In the genomic region with DNA sequence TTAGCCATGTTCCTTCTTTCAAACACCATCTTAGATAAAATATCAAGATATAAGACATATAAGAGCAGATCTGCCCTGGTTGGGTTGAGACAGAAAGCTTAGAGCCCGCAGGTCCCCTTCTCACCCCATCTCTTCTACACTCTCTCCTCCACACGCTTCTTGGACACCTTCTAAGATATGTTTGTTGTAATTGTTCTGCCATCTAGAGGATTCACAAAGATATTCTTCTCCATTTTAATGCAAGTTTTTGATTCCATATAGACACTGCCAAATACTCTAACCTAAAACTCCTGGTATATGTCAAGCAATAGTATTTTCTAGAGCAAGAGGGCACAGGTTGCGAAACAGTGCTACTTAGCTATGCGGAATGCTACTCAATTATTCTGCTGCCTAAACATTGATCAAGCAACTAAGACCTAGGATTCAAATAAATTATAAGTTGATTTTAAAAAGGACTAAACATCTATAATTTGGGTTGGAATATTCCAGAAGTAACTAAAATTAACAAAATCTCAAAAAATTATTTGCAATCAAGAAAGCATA, we compare ENCODE assay signal across 20 cellular contexts. TPM values are rescaled to one million over a fixed set of nuclear protein-coding genes. Genes with fewer than 3 reads are reported as not detected.
DNase-seq lines count a peak whose midpoint lies in the region; ATAC-seq, FAIRE-seq and TF ChIP-seq lines count a peak whose summit lies in the region.
"Had no signal": no experiment of that assay in that cellular context is flagged by ENCODE, and none has a peak within 500 bp of the region (broad histone marks: within the 10 kb centered on the region; RNA-seq: fewer than 3 reads in every experiment).

No MANE protein-coding gene starts in this region.

- TF ChIP-seq CTCF in HepG2 (CRISPR knock-in tag; IDR thresholded peaks at IDR 0.05) (no peak), right lobe of liver (IDR thresholded peaks at IDR 0.05) (no peak)

- in situ Hi-C loops in HepG2 (cut with HindIII; ENCODE audit: extremely low pct_ligation_motif_present, low pct_unique_long_range_greater_than_20kb): loop anchor here (25.0 kb wide), 1 partner anchor 738 kb away; no protein-coding TSS in a partner anchor

- no peaks in the 10 kb centered on the region for H3K9me3 ChIP-seq in HepG2 (ENCODE audit: low read length)
- H3K9me3 ChIP-seq in right lobe of liver: no peaks in the 10 kb centered on the region
- H3K9me3 ChIP-seq: breast epithelium, left ventricle myocardium inferior had no signal

- no peaks in the 10 kb centered on the region for H3K4me1 Mint-ChIP-seq in activated T-helper 17 cell treated with anti-CD3 and anti-CD28 coated beads, Interleukin-2, amount 50 U/mL, for 72 hours
- H3K4me1 Mint-ChIP-seq: activated naive CD4-positive, alpha-beta T cell treated with anti-CD3 and anti-CD28 coated beads, Interleukin-2, amount 10 ng/mL, durations not matched to agents 7 days and 5 days; stimulated activated naive B cell treated with anti-CD40 and anti-IgM and Interleukin-4, amounts not matched to agents 10 μg/mL and 1 μg/mL and 100 μg/mL, for 72 hours had no signal

- no peaks in the 10 kb centered on the region for H3K4me1 ChIP-seq in HepG2 (ENCODE audit: insufficient read depth, low read length)
- H3K4me1 ChIP-seq in right lobe of liver: no peaks in the 10 kb centered on the region
- H3K4me1 ChIP-seq: breast epithelium, left ventricle myocardium inferior had no signal

- no peaks in the 10 kb centered on the region for H3K27me3 Mint-ChIP-seq in activated T-helper 17 cell treated with anti-CD3 and anti-CD28 coated beads, Interleukin-2, amount 50 U/mL, for 72 hours
- H3K27me3 Mint-ChIP-seq: activated naive CD4-positive, alpha-beta T cell treated with anti-CD3 and anti-CD28 coated beads, Interleukin-2, amount 10 ng/mL, durations not matched to agents 7 days and 5 days; stimulated activated naive B cell treated with anti-CD40 and anti-IgM and Interleukin-4, amounts not matched to agents 10 μg/mL and 1 μg/mL and 100 μg/mL, for 72 hours; T-helper 17 cell had no signal

- 100% methylated on average over 4 of the region's 4 CpGs for WGBS in HepG2 (ENCODE audit: low lambda C conversion rate)
- 79% methylated on average over 4 of the region's 4 CpGs for WGBS in right lobe of liver (ENCODE audit: insufficient coverage, low coverage, low lambda C conversion rate, missing lambda C conversion rate)

- H3K36me3 Mint-ChIP-seq in activated T-helper 17 cell treated with anti-CD3 and anti-CD28 coated beads, Interleukin-2, amount 50 U/mL, for 72 hours (ENCODE audit: low read depth): no peaks in the 10 kb centered on the region
- H3K36me3 Mint-ChIP-seq: activated naive CD4-positive, alpha-beta T cell treated with anti-CD3 and anti-CD28 coated beads, Interleukin-2, amount 10 ng/mL, durations not matched to agents 7 days and 5 days; stimulated activated naive B cell treated with anti-CD40 and anti-IgM and Interleukin-4, amounts not matched to agents 10 μg/mL and 1 μg/mL and 100 μg/mL, for 72 hours had no signal

- ATAC-seq in HepG2 (no peak), right lobe of liver (no peak), SK-N-SH treated with all-trans-retinoic acid at 6 μM for 48 hours (peak; percentile 54), HG02588 (IDR thresholded peaks at IDR 0.05; ENCODE audit: unreplicated experiment) (no peak)
- ATAC-seq in activated T-helper 17 cell treated with anti-CD3 and anti-CD28 coated beads, Interleukin-2, amount 50 U/mL, for 72 hours (replicated peaks): no peak
- ATAC-seq: stimulated activated naive B cell treated with anti-CD40 and anti-IgM and Interleukin-4, amounts not matched to agents 10 μg/mL and 1 μg/mL and 100 μg/mL, for 72 hours; T-helper 17 cell had no signal

- H3K36me3 ChIP-seq in HepG2 (replicated peaks in 1 of 2; ENCODE audit: control insufficient read depth in 1 of 2, insufficient read depth in 2 of 2, low read length in 2 of 2): no peaks in the 10 kb centered on the region
- H3K36me3 ChIP-seq in right lobe of liver: no peaks in the 10 kb centered on the region
- H3K36me3 ChIP-seq: breast epithelium, left ventricle myocardium inferior had no signal

- no peaks in the 10 kb centered on the region for H3K9me3 Mint-ChIP-seq in activated T-helper 17 cell treated with anti-CD3 and anti-CD28 coated beads, Interleukin-2, amount 50 U/mL, for 72 hours
- H3K9me3 Mint-ChIP-seq: activated naive CD4-positive, alpha-beta T cell treated with anti-CD3 and anti-CD28 coated beads, Interleukin-2, amount 10 ng/mL, durations not matched to agents 7 days and 5 days; stimulated activated naive B cell treated with anti-CD40 and anti-IgM and Interleukin-4, amounts not matched to agents 10 μg/mL and 1 μg/mL and 100 μg/mL, for 72 hours had no signal

- H3K27ac Mint-ChIP-seq in activated T-helper 17 cell treated with anti-CD3 and anti-CD28 coated beads, Interleukin-2, amount 50 U/mL, for 72 hours: no peak overlapping the region
- H3K27ac Mint-ChIP-seq: activated naive CD4-positive, alpha-beta T cell treated with anti-CD3 and anti-CD28 coated beads, Interleukin-2, amount 10 ng/mL, durations not matched to agents 7 days and 5 days; stimulated activated naive B cell treated with anti-CD40 and anti-IgM and Interleukin-4, amounts not matched to agents 10 μg/mL and 1 μg/mL and 100 μg/mL, for 72 hours; T-helper 17 cell had no signal

- POLR2A ChIA-PET in HepG2 (lab: Yijun Ruan, JAX): no interaction called here

- no peak for DNase-seq in HepG2 (ENCODE audit: low spot score)
- no peak for DNase-seq in right lobe of liver
- peak; percentile 24 for DNase-seq in fibroblast of gingiva (ENCODE audit: low read depth)
- no peak for DNase-seq in islet precursor cell
- no peak for DNase-seq in LoVo (ENCODE audit: low spot score)
- DNase-seq: activated naive CD4-positive, alpha-beta T cell treated with anti-CD3 and anti-CD28 coated beads, Interleukin-2, amount 10 ng/mL, durations not matched to agents 7 days and 5 days; foreskin melanocyte; GDM1; H7; left ventricle myocardium inferior; NCI-H146; NCI-H524 treated with DMSO at 0.1 percent for 48 hours; stimulated activated naive B cell treated with anti-CD40 and anti-IgM and Interleukin-4, amounts not matched to agents 10 μg/mL and 1 μg/mL and 100 μg/mL, for 72 hours; T-helper 17 cell had no signal

- H3K4me3 Mint-ChIP-seq in activated T-helper 17 cell treated with anti-CD3 and anti-CD28 coated beads, Interleukin-2, amount 50 U/mL, for 72 hours: no peak overlapping the region
- H3K4me3 Mint-ChIP-seq: activated naive CD4-positive, alpha-beta T cell treated with anti-CD3 and anti-CD28 coated beads, Interleukin-2, amount 10 ng/mL, durations not matched to agents 7 days and 5 days; stimulated activated naive B cell treated with anti-CD40 and anti-IgM and Interleukin-4, amounts not matched to agents 10 μg/mL and 1 μg/mL and 100 μg/mL, for 72 hours; T-helper 17 cell had no signal

- no peaks in the 10 kb centered on the region for H4K20me1 ChIP-seq in HepG2 (ENCODE audit: insufficient read depth, low read length)

- CTCF ChIA-PET in HepG2 (lab: Yijun Ruan, JAX; ENCODE audit: low intra/inter-chr PET ratio, low total read pairs): no interaction called here

- H3K4me2 ChIP-seq in HepG2 (ENCODE audit: low read depth, low read length): no peak overlapping the region
- H3K4me2 ChIP-seq: smooth muscle cell had no signal

- TF ChIP-seq EP300 in HepG2 (IDR thresholded peaks at IDR 0.05; ENCODE audit: low read depth in 2 of 2, low read length in 2 of 2) (no peak), HepG2 (CRISPR knock-in tag; IDR thresholded peaks at IDR 0.05; ENCODE audit: borderline replicate concordance) (no peak)

- no peak overlapping the region for H3K9ac ChIP-seq in HepG2 (ENCODE audit: insufficient read depth, low read depth, low read length)

- TF ChIP-seq POLR2A in HepG2 (IDR thresholded peaks at IDR 0.05; ENCODE audit: insufficient read depth in 1 of 2, low read depth in 2 of 2, low read length in 2 of 2): no peak
- no peak for TF ChIP-seq POLR2A in right lobe of liver (IDR thresholded peaks at IDR 0.05)

- no peak for TF ChIP-seq RAD21 in HepG2 (CRISPR knock-in tag; IDR thresholded peaks at IDR 0.05)

- intact Hi-C loops in HepG2 (cut with micrococcal nuclease; ENCODE audit: unreplicated experiment) (no loop called here), right lobe of liver (cut with DNase I) (no loop called here)

- no peak overlapping the region for H3K4me3 ChIP-seq in HepG2 (replicated peaks in 1 of 3; ENCODE audit: insufficient read depth in 1 of 3, low read depth in 2 of 3, low read length in 3 of 3)
- no peak overlapping the region for H3K4me3 ChIP-seq in right lobe of liver
- H3K4me3 ChIP-seq: breast epithelium, left ventricle myocardium inferior, smooth muscle cell had no signal

- no TSS peak for BruUV-seq in HepG2 (replicated peaks; lab: Mats Ljungman, UMichigan)

- H3K27me3 ChIP-seq in HepG2 (ENCODE audit: control insufficient read depth in 1 of 2, insufficient read depth in 2 of 2, low read length in 2 of 2): no peaks in the 10 kb centered on the region
- H3K27me3 ChIP-seq in right lobe of liver: no peaks in the 10 kb centered on the region
- H3K27me3 ChIP-seq: breast epithelium had no signal

- H3K27ac ChIP-seq in HepG2 (ENCODE audit: extremely low read length, insufficient read depth, low read length) (no peak overlapping the region), right lobe of liver (no peak overlapping the region)
- H3K27ac ChIP-seq: breast epithelium, left ventricle myocardium inferior had no signal

- no peaks in the 10 kb centered on the region for H3K79me2 ChIP-seq in HepG2 (ENCODE audit: insufficient read depth, low read length)

- no peak for FAIRE-seq in HepG2 (lab: Jason Lieb, UNC)

- H2AFZ ChIP-seq in HepG2 (ENCODE audit: low read length): no peak overlapping the region

RNA-seq across cellular contexts. Expression of gene CHRM5, which starts 6.8 kb away (rescaled TPM):
- total RNA-seq in HepG2 (2016; rRNA removed; fragmentation: Illumina TruSeq; extraction: Trizol) (not detected in 2 replicates), right lobe of liver (not detected)
- total RNA-seq in HepG2 (2016; cell fraction: cytosol; rRNA removed; fragmentation: Illumina TruSeq; extraction: Trizol; ENCODE audit: low read depth): not detected in 2 replicates
- not detected in 2 replicates for total RNA-seq in HepG2 (2016; cell fraction: insoluble cytoplasmic fraction; rRNA removed; fragmentation: Illumina TruSeq; extraction: Trizol)
- not detected in 2 replicates for total RNA-seq in HepG2 (2016; cell fraction: membrane; rRNA removed; fragmentation: Illumina TruSeq; extraction: Trizol)
- total RNA-seq in HepG2 (2016; cell fraction: nucleus; rRNA removed; fragmentation: Illumina TruSeq; extraction: Trizol): not detected in 2 replicates
- polyA plus RNA-seq in HepG2 (2011; rRNA removed): not detected in 2 replicates
- polyA plus RNA-seq in HepG2 (2011; cell fraction: cytosol; rRNA removed): not detected in 2 replicates
- polyA plus RNA-seq in HepG2 (2011; cell fraction: nucleus; rRNA removed): not detected in 2 replicates
- polyA plus RNA-seq in HepG2 (2012): 0.05 and 0.09 TPM in 2 replicates
- not detected in 2 replicates for polyA plus RNA-seq in HepG2 (2016; cell fraction: cytosol; fragmentation: Illumina TruSeq; extraction: Trizol; ENCODE audit: low read depth)
- not detected in 2 replicates for polyA plus RNA-seq in HepG2 (2016; cell fraction: insoluble cytoplasmic fraction; fragmentation: Illumina TruSeq; extraction: Trizol; ENCODE audit: low read depth)
- not detected in 2 replicates for polyA plus RNA-seq in HepG2 (2016; cell fraction: membrane; fragmentation: Illumina TruSeq; extraction: Trizol; ENCODE audit: low read depth)
- not detected in 2 replicates for polyA plus RNA-seq in HepG2 (2016; cell fraction: nucleus; fragmentation: Illumina TruSeq; extraction: Trizol; ENCODE audit: insufficient read depth, low read depth)
- polyA minus RNA-seq in HepG2 (2011; rRNA and poly(A)+ RNA removed; ENCODE audit: low replicate concordance): not detected in 2 replicates
- not detected in 2 replicates for polyA minus RNA-seq in HepG2 (2011; cell fraction: cytosol; rRNA and poly(A)+ RNA removed)
- polyA minus RNA-seq in HepG2 (2011; cell fraction: nucleus; rRNA and poly(A)+ RNA removed): not detected in 2 replicates
- total RNA-seq in activated T-helper 17 cell treated with anti-CD3 and anti-CD28 coated beads, Interleukin-2, amount 50 U/mL, for 72 hours: not detected
- total RNA-seq: breast epithelium, H7, left ventricle myocardium inferior, smooth muscle cell, T-helper 17 cell, ureter had no signal
